31 cellular contexts compared by ENCODE assay signal in the genomic region with DNA sequence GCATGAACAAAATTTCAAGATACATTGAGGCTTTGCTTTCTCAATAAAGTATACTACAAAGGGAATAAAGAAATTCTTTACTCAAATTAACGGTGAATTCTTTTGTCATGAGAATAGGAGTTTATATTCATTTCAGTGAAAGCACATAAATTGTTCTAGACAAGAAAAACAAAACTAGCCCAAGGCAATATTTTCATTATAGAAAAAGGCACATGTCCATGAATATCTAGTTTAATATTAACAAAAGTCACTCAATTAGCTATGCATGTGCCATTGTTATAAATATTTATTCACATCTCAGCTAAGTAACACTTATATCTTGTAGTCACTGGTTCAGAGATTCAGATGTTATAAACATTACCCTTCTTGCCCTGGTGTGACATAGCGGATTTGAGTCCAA.
DNase-seq lines count a peak whose midpoint lies in the region; ATAC-seq lines count a peak whose summit lies in the region.
"Had no signal": no experiment of that assay in that cellular context is flagged by ENCODE, and none has a peak within 500 bp of the region (broad histone marks: within the 10 kb centered on the region; RNA-seq: fewer than 3 reads in every experiment).

No MANE protein-coding gene starts in this region.

- H3K36me3 Mint-ChIP-seq in activated CD8-positive, alpha-beta T cell treated with anti-CD3 and anti-CD28 coated beads, Interleukin-2, amount 10 ng/mL, durations not matched to agents 7 days and 5 days (ENCODE audit: low read depth), result no peaks in the 10 kb centered on the region
- H3K36me3 Mint-ChIP-seq: CD14-positive monocyte; CD4-positive, alpha-beta memory T cell; CD4-positive, CD25-positive, alpha-beta regulatory T cell; CD8-positive, alpha-beta memory T cell; CD8-positive, alpha-beta T cell had no signal

- no peaks in the 10 kb centered on the region for H3K9me3 Mint-ChIP-seq in activated CD8-positive, alpha-beta T cell treated with anti-CD3 and anti-CD28 coated beads, Interleukin-2, amount 10 ng/mL, durations not matched to agents 7 days and 5 days (ENCODE audit: insufficient read depth)
- H3K9me3 Mint-ChIP-seq: CD8-positive, alpha-beta T cell had no signal

- no peak overlapping the region for H3K4me3 ChIP-seq in adipocyte (ENCODE audit: low read length)
- H3K4me3 ChIP-seq: A549; BLaER1; BLaER1 treated with 17β-estradiol and CSF1 and Interleukin-3, amounts not matched to agents 10 nM and 100 nM had no signal

- no peaks in the 10 kb centered on the region for H3K27me3 Mint-ChIP-seq in activated CD8-positive, alpha-beta T cell treated with anti-CD3 and anti-CD28 coated beads, Interleukin-2, amount 10 ng/mL, durations not matched to agents 7 days and 5 days (ENCODE audit: low read depth)
- H3K27me3 Mint-ChIP-seq: B cell; CD4-positive, alpha-beta memory T cell; CD4-positive, alpha-beta T cell; CD4-positive, CD25-positive, alpha-beta regulatory T cell; CD8-positive, alpha-beta memory T cell had no signal

- H3K4me1 Mint-ChIP-seq in activated CD8-positive, alpha-beta T cell treated with anti-CD3 and anti-CD28 coated beads, Interleukin-2, amount 10 ng/mL, durations not matched to agents 7 days and 5 days (ENCODE audit: low read depth), result no peaks in the 10 kb centered on the region
- H3K4me1 Mint-ChIP-seq: B cell; CD14-positive monocyte; CD4-positive, alpha-beta memory T cell; CD4-positive, CD25-positive, alpha-beta regulatory T cell; CD8-positive, alpha-beta memory T cell had no signal

- H3K9me3 ChIP-seq in adipocyte (ENCODE audit: control insufficient read depth, low read length), result no peaks in the 10 kb centered on the region
- H3K9me3 ChIP-seq: A549; BE2C; BLaER1; BLaER1 treated with 17β-estradiol and CSF1 and Interleukin-3, amounts not matched to agents 10 nM and 100 nM; Caco-2 had no signal

- no peak overlapping the region for H3K9ac ChIP-seq in adipocyte (ENCODE audit: low read length)
- H3K9ac ChIP-seq: BLaER1; BLaER1 treated with 17β-estradiol and CSF1 and Interleukin-3, amounts not matched to agents 10 nM and 100 nM had no signal

- no peak for ATAC-seq in activated CD8-positive, alpha-beta T cell treated with anti-CD3 and anti-CD28 coated beads, Interleukin-2, amount 10 ng/mL, durations not matched to agents 7 days and 5 days
- ATAC-seq in GM18858 (IDR thresholded peaks at IDR 0.05; ENCODE audit: unreplicated experiment), result no peak
- ATAC-seq: A549; CD8-positive, alpha-beta T cell had no signal

- CTCF ChIA-PET in activated CD8-positive, alpha-beta T cell treated with anti-CD3 and anti-CD28 coated beads, Interleukin-2, amount 10 ng/mL, durations not matched to agents 7 days and 5 days (lab: Charles Lee), result no interaction called here

- peak; percentile 15 for DNase-seq in Caki2 (ENCODE audit: low read depth)
- DNase-seq in adipocyte (ENCODE audit: low read depth), result peak; percentile 3
- peak; percentile 86 for DNase-seq in renal cortical epithelial cell (ENCODE audit: low read depth)
- DNase-seq in AG20443 (ENCODE audit: low spot score), result no peak
- no peak for DNase-seq in activated CD8-positive, alpha-beta T cell treated with anti-CD3 and anti-CD28 coated beads, Interleukin-2, amount 10 ng/mL, durations not matched to agents 7 days and 5 days
- DNase-seq: 8988T; ACHN; AML-193; BE2C; C1 segment of cervical spinal cord; Caco-2; Calu3; CD4-positive, alpha-beta memory T cell; CD4-positive, alpha-beta T cell; CD4-positive, CD25-positive, alpha-beta regulatory T cell; CD8-positive, alpha-beta memory T cell; CD8-positive, alpha-beta T cell; COR-L47; DMS 273 treated with DMSO at 0.1 percent for 48 hours; DMS153; DMS53; DMS79; DMS79 treated with DMSO at 0.1 percent for 48 hours; DND-41; EL had no signal

- H3K4me1 ChIP-seq in adipocyte (ENCODE audit: control insufficient read depth, insufficient read depth, low read length), result no peaks in the 10 kb centered on the region
- H3K4me1 ChIP-seq: A549; BE2C; BLaER1; BLaER1 treated with 17β-estradiol and CSF1 and Interleukin-3, amounts not matched to agents 10 nM and 100 nM; Caco-2 had no signal

- H3K27me3 ChIP-seq in adipocyte (replicated peaks; ENCODE audit: control insufficient read depth, insufficient read depth, low read length), result no peaks in the 10 kb centered on the region
- H3K27me3 ChIP-seq: BE2C; BLaER1; BLaER1 treated with 17β-estradiol and CSF1 and Interleukin-3, amounts not matched to agents 10 nM and 100 nM had no signal

- no peak overlapping the region for H3K4me3 Mint-ChIP-seq in activated CD8-positive, alpha-beta T cell treated with anti-CD3 and anti-CD28 coated beads, Interleukin-2, amount 10 ng/mL, durations not matched to agents 7 days and 5 days
- H3K4me3 Mint-ChIP-seq: B cell; CD14-positive monocyte; CD4-positive, alpha-beta memory T cell; CD4-positive, alpha-beta T cell; CD4-positive, CD25-positive, alpha-beta regulatory T cell; CD8-positive, alpha-beta memory T cell; CD8-positive, alpha-beta T cell had no signal

- no peaks in the 10 kb centered on the region for H3K36me3 ChIP-seq in adipocyte (ENCODE audit: control insufficient read depth, insufficient read depth, low read length, severe bottlenecking)
- H3K36me3 ChIP-seq: BE2C; BLaER1; BLaER1 treated with 17β-estradiol and CSF1 and Interleukin-3, amounts not matched to agents 10 nM and 100 nM had no signal

- no peak overlapping the region for H3K27ac Mint-ChIP-seq in activated CD8-positive, alpha-beta T cell treated with anti-CD3 and anti-CD28 coated beads, Interleukin-2, amount 10 ng/mL, durations not matched to agents 7 days and 5 days
- H3K27ac Mint-ChIP-seq: B cell; CD14-positive monocyte; CD4-positive, alpha-beta memory T cell; CD4-positive, alpha-beta T cell; CD4-positive, CD25-positive, alpha-beta regulatory T cell; CD8-positive, alpha-beta memory T cell; CD8-positive, alpha-beta T cell had no signal

- in situ Hi-C loops in Caki2 (cut with HindIII; ENCODE audit: low pct_unique_long_range_greater_than_20kb, low sequenced_read_pairs), result no loop called here

- POLR2A ChIA-PET in activated CD8-positive, alpha-beta T cell treated with anti-CD3 and anti-CD28 coated beads, Interleukin-2, amount 10 ng/mL, durations not matched to agents 7 days and 5 days (lab: Charles Lee), result no interaction called here

Comparison
In these comparisons a context has a peak if more than half of its experiments do, and no peak if none do; other contexts are left out.
1. DNase-seq: peak in Caki2 (single experiment), adipocyte (single experiment) and renal cortical epithelial cell (single experiment); none in AG20443 (single experiment) and activated CD8-positive, alpha-beta T cell treated with anti-CD3 and anti-CD28 coated beads, Interleukin-2, amount 10 ng/mL, durations not matched to agents 7 days and 5 days (single experiment).